ENCODE assay signal across 15 cellular contexts in genomic region chr5:56813302-56813701, GRCh38. TPM values are rescaled to one million over a fixed set of nuclear protein-coding genes. Genes with fewer than 3 reads are reported as not detected.
DNase-seq lines count a peak whose midpoint lies in the region; ATAC-seq and TF ChIP-seq lines count a peak whose summit lies in the region.
"Had no signal": no experiment of that assay in that cellular context is flagged by ENCODE, and none has a peak within 500 bp of the region (broad histone marks: within the 10 kb centered on the region; RNA-seq: fewer than 3 reads in every experiment).

No MANE protein-coding gene starts in this region.

- peaks cover 21% of the 10 kb centered on the region for H3K4me1 Mint-ChIP-seq in activated CD4-positive, alpha-beta T cell treated with anti-CD3 and anti-CD28 coated beads for 36 hours
- peaks cover 31% of the 10 kb centered on the region for H3K4me1 Mint-ChIP-seq in activated T-helper 1 cell treated with anti-CD3 and anti-CD28 coated beads, Interleukin-12 subunit alpha, Interleukin-12 subunit beta, Interleukin-2, Interleukin-4 antibody, amounts not matched to agents 30 ng/mL and 10 ng/mL and 1 ng/mL, durations not matched to agents 14 hours and 24 hours and 36 hours (ENCODE audit: low read depth)
- H3K4me1 Mint-ChIP-seq in nephron (peaks cover 16% of the 10 kb centered on the region), osteocyte (ENCODE audit: unreplicated experiment) (peaks cover 22% of the 10 kb centered on the region)
- peaks cover 23% of the 10 kb centered on the region for H3K4me1 Mint-ChIP-seq in activated CD8-positive, alpha-beta memory T cell treated with anti-CD3 and anti-CD28 coated beads, Interleukin-2, amount 10 ng/mL, durations not matched to agents 7 days and 5 days

- no peaks in the 10 kb centered on the region for H3K27me3 Mint-ChIP-seq in activated CD4-positive, alpha-beta T cell treated with anti-CD3 and anti-CD28 coated beads for 36 hours
- H3K27me3 Mint-ChIP-seq in activated T-helper 1 cell treated with anti-CD3 and anti-CD28 coated beads, Interleukin-12 subunit alpha, Interleukin-12 subunit beta, Interleukin-2, Interleukin-4 antibody, amounts not matched to agents 30 ng/mL and 10 ng/mL and 1 ng/mL, durations not matched to agents 14 hours and 24 hours and 36 hours (ENCODE audit: insufficient read depth), result peaks cover 2% of the 10 kb centered on the region
- H3K27me3 Mint-ChIP-seq in nephron (ENCODE audit: low read depth), result peaks cover 17% of the 10 kb centered on the region
- peaks cover 6% of the 10 kb centered on the region for H3K27me3 Mint-ChIP-seq in activated CD8-positive, alpha-beta memory T cell treated with anti-CD3 and anti-CD28 coated beads, Interleukin-2, amount 10 ng/mL, durations not matched to agents 7 days and 5 days
- no peaks in the 10 kb centered on the region for H3K27me3 Mint-ChIP-seq in osteocyte (ENCODE audit: unreplicated experiment)

- H3F3A ChIP-seq in Loucy (ENCODE audit: low read depth), result peaks cover 3% of the 10 kb centered on the region; the same call in 1 of the 2 replicates

- CTCF ChIA-PET in activated CD4-positive, alpha-beta T cell treated with anti-CD3 and anti-CD28 coated beads for 36 hours (lab: Charles Lee), result interaction anchor here (0.6 to 2.6 kb wide), 6 partner anchors 12 to 484 kb away, joined by 3 to 7 read pairs (median 3); no protein-coding TSS in a partner anchor
- CTCF ChIA-PET in activated CD8-positive, alpha-beta memory T cell treated with anti-CD3 and anti-CD28 coated beads, Interleukin-2, amount 10 ng/mL, durations not matched to agents 7 days and 5 days (lab: Charles Lee), result interaction anchor here (1.8 to 2.7 kb wide), 2 partner anchors 15 to 543 kb away, joined by 4 to 7 read pairs; no protein-coding TSS in a partner anchor

- peaks cover 7% of the 10 kb centered on the region for H3K27me3 ChIP-seq in Loucy (ENCODE audit: insufficient read depth, low read length, poor library complexity, severe bottlenecking)
- H3K27me3 ChIP-seq: hepatocyte had no signal

- H3K4me3 Mint-ChIP-seq in activated CD4-positive, alpha-beta T cell treated with anti-CD3 and anti-CD28 coated beads for 36 hours, result peak overlapping the region; percentile 76
- peak overlapping the region; percentile 86 for H3K4me3 Mint-ChIP-seq in activated T-helper 1 cell treated with anti-CD3 and anti-CD28 coated beads, Interleukin-12 subunit alpha, Interleukin-12 subunit beta, Interleukin-2, Interleukin-4 antibody, amounts not matched to agents 30 ng/mL and 10 ng/mL and 1 ng/mL, durations not matched to agents 14 hours and 24 hours and 36 hours
- H3K4me3 Mint-ChIP-seq in nephron, result peak overlapping the region; percentile 86 to 94 (median 90)
- H3K4me3 Mint-ChIP-seq in activated CD8-positive, alpha-beta memory T cell treated with anti-CD3 and anti-CD28 coated beads, Interleukin-2, amount 10 ng/mL, durations not matched to agents 7 days and 5 days, result no peak overlapping the region
- H3K4me3 Mint-ChIP-seq in osteocyte (ENCODE audit: unreplicated experiment), result no peak overlapping the region

- no peaks in the 10 kb centered on the region for H3K9me3 Mint-ChIP-seq in activated CD4-positive, alpha-beta T cell treated with anti-CD3 and anti-CD28 coated beads for 36 hours (ENCODE audit: low read depth)
- H3K9me3 Mint-ChIP-seq in activated T-helper 1 cell treated with anti-CD3 and anti-CD28 coated beads, Interleukin-12 subunit alpha, Interleukin-12 subunit beta, Interleukin-2, Interleukin-4 antibody, amounts not matched to agents 30 ng/mL and 10 ng/mL and 1 ng/mL, durations not matched to agents 14 hours and 24 hours and 36 hours, result no peaks in the 10 kb centered on the region
- H3K9me3 Mint-ChIP-seq in nephron (no peaks in the 10 kb centered on the region), osteocyte (ENCODE audit: unreplicated experiment) (no peaks in the 10 kb centered on the region)
- no peaks in the 10 kb centered on the region for H3K9me3 Mint-ChIP-seq in activated CD8-positive, alpha-beta memory T cell treated with anti-CD3 and anti-CD28 coated beads, Interleukin-2, amount 10 ng/mL, durations not matched to agents 7 days and 5 days (ENCODE audit: low read depth)

- peaks cover 28% of the 10 kb centered on the region for H3K79me2 ChIP-seq in Loucy (ENCODE audit: insufficient read depth, low read length)

- POLR2A ChIA-PET in activated CD4-positive, alpha-beta T cell treated with anti-CD3 and anti-CD28 coated beads for 36 hours (lab: Charles Lee), result interaction anchor here (1.1 kb wide), 1 partner anchor 143 kb away, joined by 5 read pairs; no protein-coding TSS in a partner anchor

- no peaks in the 10 kb centered on the region for H3K36me3 ChIP-seq in Loucy (ENCODE audit: insufficient read depth, low read length)

- no peaks in the 10 kb centered on the region for H3K9me3 ChIP-seq in Loucy (ENCODE audit: insufficient read depth, low read depth, low read length)
- H3K9me3 ChIP-seq: A549 had no signal

- H3K36me3 Mint-ChIP-seq in activated CD4-positive, alpha-beta T cell treated with anti-CD3 and anti-CD28 coated beads for 36 hours (ENCODE audit: low read depth), result no peaks in the 10 kb centered on the region
- H3K36me3 Mint-ChIP-seq in activated T-helper 1 cell treated with anti-CD3 and anti-CD28 coated beads, Interleukin-12 subunit alpha, Interleukin-12 subunit beta, Interleukin-2, Interleukin-4 antibody, amounts not matched to agents 30 ng/mL and 10 ng/mL and 1 ng/mL, durations not matched to agents 14 hours and 24 hours and 36 hours (ENCODE audit: low read depth), result no peaks in the 10 kb centered on the region
- no peaks in the 10 kb centered on the region for H3K36me3 Mint-ChIP-seq in nephron (ENCODE audit: low read depth)
- no peaks in the 10 kb centered on the region for H3K36me3 Mint-ChIP-seq in activated CD8-positive, alpha-beta memory T cell treated with anti-CD3 and anti-CD28 coated beads, Interleukin-2, amount 10 ng/mL, durations not matched to agents 7 days and 5 days
- no peaks in the 10 kb centered on the region for H3K36me3 Mint-ChIP-seq in osteocyte (ENCODE audit: unreplicated experiment)

- TF ChIP-seq CTCF in Loucy (conservative IDR thresholded peaks at IDR 0.05; ENCODE audit: low read length) (no peak), nephron (IDR thresholded peaks at IDR 0.05; ENCODE audit: unreplicated experiment in 3 of 3) (no peak), osteocyte (IDR thresholded peaks at IDR 0.05) (no peak)

- no peak overlapping the region for H2AFZ ChIP-seq in Loucy (ENCODE audit: low read length)

- no peak overlapping the region for H3K9ac ChIP-seq in Loucy (ENCODE audit: low read depth, low read length, poor library complexity, severe bottlenecking)

- DNase-seq in activated CD4-positive, alpha-beta T cell treated with anti-CD3 and anti-CD28 coated beads for 36 hours, result no peak
- no peak for DNase-seq in activated CD4-positive, alpha-beta T cell treated with anti-CD3 and anti-CD28 coated beads, Interleukin-2, amount 50 U/mL, for 4 hours
- DNase-seq in activated T-helper 1 cell treated with anti-CD3 and anti-CD28 coated beads, Interleukin-12 subunit alpha, Interleukin-12 subunit beta, Interleukin-2, Interleukin-4 antibody, amounts not matched to agents 30 ng/mL and 10 ng/mL and 1 ng/mL, durations not matched to agents 14 hours and 24 hours and 36 hours (ENCODE audit: low spot score), result no peak
- DNase-seq in activated CD8-positive, alpha-beta memory T cell treated with anti-CD3 and anti-CD28 coated beads, Interleukin-2, amount 10 ng/mL, durations not matched to agents 7 days and 5 days, result no peak
- no peak for DNase-seq in osteocyte (ENCODE audit: extremely low spot score, unreplicated experiment)
- DNase-seq: activated CD4-positive, alpha-beta T cell treated with anti-CD3 and anti-CD28 coated beads, Interleukin-2, amount 50 U/mL, for 48 hours; DMS 273 treated with DMSO at 0.1 percent for 48 hours; left ventricle myocardium superior; NCI-H1105; NCI-H345 had no signal

- H3K9me2 ChIP-seq in Loucy (replicated peaks; ENCODE audit: low read depth, low read length), result no peaks in the 10 kb centered on the region

- no peak for ATAC-seq in activated CD4-positive, alpha-beta T cell treated with anti-CD3 and anti-CD28 coated beads for 36 hours
- no peak for ATAC-seq in GM21786 (IDR thresholded peaks at IDR 0.05; ENCODE audit: unreplicated experiment)
- ATAC-seq in activated CD8-positive, alpha-beta memory T cell treated with anti-CD3 and anti-CD28 coated beads, Interleukin-2, amount 10 ng/mL, durations not matched to agents 7 days and 5 days, result no peak
- ATAC-seq: A549, left ventricle myocardium superior had no signal

- peak overlapping the region; percentile 94 for H3K4me3 ChIP-seq in Loucy (ENCODE audit: low read length, poor library complexity, severe bottlenecking)
- H3K4me3 ChIP-seq: A549 had no signal

- peaks cover 21% of the 10 kb centered on the region for H4K20me1 ChIP-seq in Loucy (ENCODE audit: insufficient read depth, low read length, poor library complexity, severe bottlenecking)

- peaks cover 36% of the 10 kb centered on the region for H3K4me1 ChIP-seq in Loucy (ENCODE audit: insufficient read depth, low read length, poor library complexity, severe bottlenecking)

- intact Hi-C loops in activated CD4-positive, alpha-beta T cell treated with anti-CD3 and anti-CD28 coated beads for 36 hours (cut with DNase I, micrococcal nuclease), result loop anchor here (5.0 to 10.0 kb wide), 2 partner anchors 121 to 1279 kb away; partner anchors contain the start of gene PLPP1 (in 1 of the 2)
- intact Hi-C loops in activated T-helper 1 cell treated with anti-CD3 and anti-CD28 coated beads, Interleukin-12 subunit alpha, Interleukin-12 subunit beta, Interleukin-2, Interleukin-4 antibody, amounts not matched to agents 30 ng/mL and 10 ng/mL and 1 ng/mL, durations not matched to agents 14 hours and 24 hours and 36 hours (cut with micrococcal nuclease), result no loop called here

- peak overlapping the region; percentile 76 for H3K4me2 ChIP-seq in Loucy (ENCODE audit: low read depth, low read length, poor library complexity, severe bottlenecking)

- H3K27ac Mint-ChIP-seq in activated CD4-positive, alpha-beta T cell treated with anti-CD3 and anti-CD28 coated beads for 36 hours, result no peak overlapping the region
- peak overlapping the region; percentile 25 for H3K27ac Mint-ChIP-seq in activated T-helper 1 cell treated with anti-CD3 and anti-CD28 coated beads, Interleukin-12 subunit alpha, Interleukin-12 subunit beta, Interleukin-2, Interleukin-4 antibody, amounts not matched to agents 30 ng/mL and 10 ng/mL and 1 ng/mL, durations not matched to agents 14 hours and 24 hours and 36 hours
- H3K27ac Mint-ChIP-seq in nephron (peak overlapping the region; percentile 79 to 96 (median 95)), osteocyte (ENCODE audit: unreplicated experiment) (no peak overlapping the region)
- no peak overlapping the region for H3K27ac Mint-ChIP-seq in activated CD8-positive, alpha-beta memory T cell treated with anti-CD3 and anti-CD28 coated beads, Interleukin-2, amount 10 ng/mL, durations not matched to agents 7 days and 5 days

RNA-seq across cellular contexts. Expression of gene MAP3K1, which starts 2.0 kb away (rescaled TPM):
- total RNA-seq in activated CD4-positive, alpha-beta T cell treated with anti-CD3 and anti-CD28 coated beads for 36 hours, result 10 to 100 TPM; 22.3 to 22.9 TPM
- total RNA-seq in activated T-helper 1 cell treated with anti-CD3 and anti-CD28 coated beads, Interleukin-12 subunit alpha, Interleukin-12 subunit beta, Interleukin-2, Interleukin-4 antibody, amounts not matched to agents 30 ng/mL and 10 ng/mL and 1 ng/mL, durations not matched to agents 14 hours and 24 hours and 36 hours, result 23.6 and 25.3 TPM in 2 replicates
- total RNA-seq in activated CD8-positive, alpha-beta memory T cell treated with anti-CD3 and anti-CD28 coated beads, Interleukin-2, amount 10 ng/mL, durations not matched to agents 7 days and 5 days, result 10 to 100 TPM; 20.1 to 20.9 TPM
- 15.7 TPM in 2 replicates for total RNA-seq in osteocyte

Comparison
In these comparisons a context has a peak if more than half of its experiments do, and no peak if none do; other contexts are left out.
1. H3K27ac Mint-ChIP-seq: peak in activated T-helper 1 cell treated with anti-CD3 and anti-CD28 coated beads, Interleukin-12 subunit alpha, Interleukin-12 subunit beta, Interleukin-2, Interleukin-4 antibody, amounts not matched to agents 30 ng/mL and 10 ng/mL and 1 ng/mL, durations not matched to agents 14 hours and 24 hours and 36 hours (single experiment) and nephron (3 of 3); none in activated CD4-positive, alpha-beta T cell treated with anti-CD3 and anti-CD28 coated beads for 36 hours (single experiment), activated CD8-positive, alpha-beta memory T cell treated with anti-CD3 and anti-CD28 coated beads, Interleukin-2, amount 10 ng/mL, durations not matched to agents 7 days and 5 days (single experiment) and osteocyte (single experiment).
2. H3K4me3 Mint-ChIP-seq: peak in activated CD4-positive, alpha-beta T cell treated with anti-CD3 and anti-CD28 coated beads for 36 hours (single experiment), activated T-helper 1 cell treated with anti-CD3 and anti-CD28 coated beads, Interleukin-12 subunit alpha, Interleukin-12 subunit beta, Interleukin-2, Interleukin-4 antibody, amounts not matched to agents 30 ng/mL and 10 ng/mL and 1 ng/mL, durations not matched to agents 14 hours and 24 hours and 36 hours (single experiment) and nephron (3 of 3); none in activated CD8-positive, alpha-beta memory T cell treated with anti-CD3 and anti-CD28 coated beads, Interleukin-2, amount 10 ng/mL, durations not matched to agents 7 days and 5 days (single experiment) and osteocyte (single experiment).